10 cellular contexts compared by ENCODE assay signal in genomic region chr2:72143441-72144356, GRCh38. TPM values are rescaled to one million over a fixed set of nuclear protein-coding genes. Genes with fewer than 3 reads are reported as not detected.
A peak's percentile ranks its signal among the peaks of the same experiment; 100 is the strongest.
DNase-seq lines count a peak whose midpoint lies in the region; ATAC-seq and TF ChIP-seq lines count a peak whose summit lies in the region.
"Had no signal": no experiment of that assay in that cellular context is flagged by ENCODE, and none has a peak within 500 bp of the region (broad histone marks: within the 10 kb centered on the region; RNA-seq: fewer than 3 reads in every experiment).

No MANE protein-coding gene starts in this region.

- no TSS peak for BruUV-seq in Calu3 (replicated peaks; lab: Mats Ljungman, UMichigan)

- H3K9me3 Mint-ChIP-seq in Calu3 (ENCODE audit: low read depth, unreplicated experiment), result no peaks in the 10 kb centered on the region

- peaks cover 12% of the 10 kb centered on the region for H3K4me1 Mint-ChIP-seq in Calu3 (ENCODE audit: low read depth, unreplicated experiment)

- 32% methylated on average over 70 of the region's 70 CpGs for WGBS in right cardiac atrium

- no peaks in the 10 kb centered on the region for H3K4me1 ChIP-seq in right cardiac atrium (ENCODE audit: control insufficient read depth, insufficient read depth, low read length)

- DNase-seq in Calu3, result no peak
- peak; percentile 59 for DNase-seq in activated CD8-positive, alpha-beta memory T cell treated with anti-CD3 and anti-CD28 coated beads for 24 hours
- peak in 2 of 3 donors; percentile 72 to 75 for DNase-seq in right cardiac atrium
- peak; percentile 80 for DNase-seq in posterior vena cava (ENCODE audit: low spot score)
- DNase-seq in superior temporal gyrus (ENCODE audit: extremely low spot score), result no peak
- no peak for DNase-seq in germinal center (ENCODE audit: low spot score)
- DNase-seq in central memory CD4-positive, alpha-beta T cell, result no peak
- DNase-seq: EL, NCI-H446 treated with DMSO at 0.1 percent for 48 hours had no signal

- TF ChIP-seq CTCF in Calu3 (IDR thresholded peaks at IDR 0.05; ENCODE audit: unreplicated experiment), result no peak

- no peaks in the 10 kb centered on the region for H3K27me3 ChIP-seq in right cardiac atrium (ENCODE audit: control insufficient read depth, insufficient read depth)

- intact Hi-C loops in Calu3 (cut with micrococcal nuclease; ENCODE audit: unreplicated experiment), result no loop called here
- intact Hi-C loops in right cardiac atrium (cut with DNase I), result loop anchor here in 2 of 4 donors (10.0 kb wide), 2 partner anchors 219 to 539 kb away; no protein-coding TSS in a partner anchor
- intact Hi-C loops in posterior vena cava (cut with DNase I), result loop anchor here in 1 of 2 donors (2.0 kb wide), 1 partner anchor 221 kb away; no protein-coding TSS in a partner anchor

- peak overlapping the region; percentile 68 for H3K4me3 ChIP-seq in right cardiac atrium (ENCODE audit: low read length)

- peaks cover 45% of the 10 kb centered on the region for H3K27me3 Mint-ChIP-seq in Calu3 (ENCODE audit: unreplicated experiment)

- H3K4me3 Mint-ChIP-seq in Calu3 (ENCODE audit: low read depth, unreplicated experiment), result peak overlapping the region; percentile 72

- no peaks in the 10 kb centered on the region for H3K9me3 ChIP-seq in right cardiac atrium (ENCODE audit: control insufficient read depth, low read length)

- no peak overlapping the region for H3K27ac Mint-ChIP-seq in Calu3 (ENCODE audit: unreplicated experiment)

- H3K36me3 Mint-ChIP-seq in Calu3 (ENCODE audit: insufficient read depth, unreplicated experiment), result peaks cover 26% of the 10 kb centered on the region

- CTCF ChIA-PET in Calu3 (lab: Charles Lee), result no interaction called here

- ATAC-seq in right cardiac atrium (peak; percentile 5 to 14), GM21786 (IDR thresholded peaks at IDR 0.05; ENCODE audit: unreplicated experiment) (no peak)

- H3K27ac ChIP-seq in right cardiac atrium (ENCODE audit: low read length), result no peak overlapping the region

RNA-seq across cellular contexts. Expression of gene CYP26B1, which starts 4.0 kb away (rescaled TPM):
- total RNA-seq in Calu3 (2022) (3.0 and 5.1 TPM in 2 replicates), right cardiac atrium (10 to 100 TPM in 1 of 4 donors, 1 to 10 TPM in 3; 5.1 to 30.9 (median 8.0) TPM), posterior vena cava (1 to 10 TPM; 5.0 to 5.1 TPM)
- 7.2 TPM for polyA plus RNA-seq in right cardiac atrium

Comparison
In these comparisons a context has a peak if more than half of its experiments do, and no peak if none do; other contexts are left out.
1. DNase-seq: peak in activated CD8-positive, alpha-beta memory T cell treated with anti-CD3 and anti-CD28 coated beads for 24 hours (single experiment), right cardiac atrium (2 of 3) and posterior vena cava (single experiment); none in Calu3 (single experiment), superior temporal gyrus (single experiment), germinal center (single experiment) and central memory CD4-positive, alpha-beta T cell (single experiment).